9 cellular contexts compared by ENCODE assay signal in genomic region chr17:9890124-9890523, GRCh38. TPM values are rescaled to one million over a fixed set of nuclear protein-coding genes. Genes with fewer than 3 reads are reported as not detected.
DNase-seq lines count a peak whose midpoint lies in the region; ATAC-seq and TF ChIP-seq lines count a peak whose summit lies in the region.
"Had no signal": no experiment of that assay in that cellular context is flagged by ENCODE, and none has a peak within 500 bp of the region (broad histone marks: within the 10 kb centered on the region; RNA-seq: fewer than 3 reads in every experiment).

No MANE protein-coding gene starts in this region.

- peak overlapping the region; percentile 57 for H3K27ac ChIP-seq in temporal lobe (ENCODE audit: low read depth, low read length)

- DNase-seq in activated T-cell treated with anti-CD3 and anti-CD28 coated beads for 48 hours (ENCODE audit: low read depth) (peak; percentile 4), activated T-cell treated with anti-CD3 and anti-CD28 coated beads for 4 hours (no peak), NCI-H82 (lab: John Stamatoyannopoulos, UW) (peak; percentile 88), fibroblast of pulmonary artery (ENCODE audit: low read depth) (no peak), NCI-H2107 (lab: John Stamatoyannopoulos, UW) (no peak)

- no peak overlapping the region for H3K4me3 ChIP-seq in fibroblast of pulmonary artery (replicated peaks; ENCODE audit: low read depth, low read length)

- no peak for ATAC-seq in GM21825 (IDR thresholded peaks at IDR 0.05; ENCODE audit: unreplicated experiment)
- ATAC-seq in GM19463 (IDR thresholded peaks at IDR 0.05; ENCODE audit: unreplicated experiment) = no peak

- TF ChIP-seq CTCF in fibroblast of pulmonary artery (IDR thresholded peaks at IDR 0.05; ENCODE audit: low read length, missing control alignments) = peak; percentile 41

RNA-seq across cellular contexts. Expression of gene RCVRN, which starts 14.9 kb away (rescaled TPM):
- not detected for total RNA-seq in temporal lobe
- total RNA-seq: T-helper 1 cell treated with Interleukin-12 subunit alpha and Interleukin-12 subunit beta and Interleukin-4 antibody, amounts not matched to agents 30 ng/mL and 1 ng/mL, for 36 hours had no signal

Comparison
In these comparisons a context has a peak if more than half of its experiments do, and no peak if none do; other contexts are left out.
1. DNase-seq: peak in activated T-cell treated with anti-CD3 and anti-CD28 coated beads for 48 hours (single experiment) and NCI-H82 (single experiment); none in activated T-cell treated with anti-CD3 and anti-CD28 coated beads for 4 hours (single experiment), fibroblast of pulmonary artery (single experiment) and NCI-H2107 (single experiment).